ENCODE assay signal across 28 cellular contexts in genomic region chr2:117930775-117931174, GRCh38.
"Had no signal": no experiment of that assay in that cellular context is flagged by ENCODE, and none has a peak within 500 bp of the region (broad histone marks: within the 10 kb centered on the region; RNA-seq: fewer than 3 reads in every experiment).

No MANE protein-coding gene starts in this region.

- H3K4me1 Mint-ChIP-seq: activated CD4-positive, alpha-beta memory T cell treated with anti-CD3 and anti-CD28 coated beads, Interleukin-2, amount 10 ng/mL, durations not matched to agents 7 days and 5 days; activated CD4-positive, alpha-beta T cell treated with anti-CD3 and anti-CD28 coated beads for 36 hours; activated CD4-positive, alpha-beta T cell treated with anti-CD3 and anti-CD28 coated beads, Interleukin-2, amount 10 ng/mL, durations not matched to agents 7 days and 5 days; activated naive CD4-positive, alpha-beta T cell treated with anti-CD3 and anti-CD28 coated beads, Interleukin-2, amount 10 ng/mL, durations not matched to agents 7 days and 5 days had no signal

- ATAC-seq: activated CD4-positive, alpha-beta T cell treated with anti-CD3 and anti-CD28 coated beads for 36 hours; activated naive CD4-positive, alpha-beta T cell treated with anti-CD3 and anti-CD28 coated beads, Interleukin-2, amount 50 U/mL, for 72 hours; activated naive CD8-positive, alpha-beta T cell treated with anti-CD3 and anti-CD28 coated beads, Interleukin-2, amount 50 U/mL, for 24 hours; activated T-cell treated with anti-CD3 and anti-CD28 coated beads, Interleukin-2, amount 50 U/mL, for 72 hours; body of pancreas; esophagus mucosa; foreskin keratinocyte; gastrocnemius medialis had no signal

- H3K27me3 Mint-ChIP-seq: activated CD4-positive, alpha-beta memory T cell treated with anti-CD3 and anti-CD28 coated beads, Interleukin-2, amount 10 ng/mL, durations not matched to agents 7 days and 5 days; activated CD4-positive, alpha-beta T cell treated with anti-CD3 and anti-CD28 coated beads for 36 hours; activated CD4-positive, alpha-beta T cell treated with anti-CD3 and anti-CD28 coated beads, Interleukin-2, amount 10 ng/mL, durations not matched to agents 7 days and 5 days; activated naive CD4-positive, alpha-beta T cell treated with anti-CD3 and anti-CD28 coated beads, Interleukin-2, amount 10 ng/mL, durations not matched to agents 7 days and 5 days; activated naive CD8-positive, alpha-beta T cell treated with anti-CD3 and anti-CD28 coated beads, Interleukin-2, amount 50 U/mL, for 24 hours; activated T-cell treated with anti-CD3 and anti-CD28 coated beads, Interleukin-2, amount 50 U/mL, for 24 hours had no signal

- H3K4me1 ChIP-seq: adrenal gland, body of pancreas, foreskin keratinocyte had no signal

- H3K27ac ChIP-seq: adrenal gland, body of pancreas, foreskin keratinocyte, gastrocnemius medialis had no signal

- H3K9me3 ChIP-seq: adrenal gland, body of pancreas, gastrocnemius medialis had no signal

- H3K4me3 Mint-ChIP-seq: activated CD4-positive, alpha-beta memory T cell treated with anti-CD3 and anti-CD28 coated beads, Interleukin-2, amount 10 ng/mL, durations not matched to agents 7 days and 5 days; activated CD4-positive, alpha-beta T cell treated with anti-CD3 and anti-CD28 coated beads for 36 hours; activated CD4-positive, alpha-beta T cell treated with anti-CD3 and anti-CD28 coated beads, Interleukin-2, amount 10 ng/mL, durations not matched to agents 7 days and 5 days; activated naive CD4-positive, alpha-beta T cell treated with anti-CD3 and anti-CD28 coated beads, Interleukin-2, amount 10 ng/mL, durations not matched to agents 7 days and 5 days; activated naive CD8-positive, alpha-beta T cell treated with anti-CD3 and anti-CD28 coated beads, Interleukin-2, amount 50 U/mL, for 24 hours; activated T-cell treated with anti-CD3 and anti-CD28 coated beads, Interleukin-2, amount 50 U/mL, for 24 hours; activated T-cell treated with anti-CD3 and anti-CD28 coated beads, Interleukin-2, amount 50 U/mL, for 72 hours; endodermal cell had no signal

- H3K4me3 ChIP-seq: adrenal gland, body of pancreas, gastrocnemius medialis had no signal

- DNase-seq: activated CD4-positive, alpha-beta memory T cell treated with anti-CD3 and anti-CD28 coated beads, Interleukin-2, amount 10 ng/mL, durations not matched to agents 7 days and 5 days; activated CD4-positive, alpha-beta T cell treated with anti-CD3 and anti-CD28 coated beads for 36 hours; activated CD4-positive, alpha-beta T cell treated with anti-CD3 and anti-CD28 coated beads, Interleukin-2, amount 10 ng/mL, durations not matched to agents 7 days and 5 days; activated CD4-positive, alpha-beta T cell treated with anti-CD3 and anti-CD28 coated beads, Interleukin-2, amount 50 U/mL, for 4 hours; activated CD4-positive, CD25-positive, alpha-beta regulatory T cell; activated CD4-positive, CD25-positive, alpha-beta regulatory T cell treated with anti-CD3 and anti-CD28 coated beads, Interleukin-2, amount 50 U/mL, for 72 hours; activated CD8-positive, alpha-beta memory T cell treated with anti-CD3 and anti-CD28 coated beads, Interleukin-2, amount 50 U/mL, for 48 hours; activated gamma-delta T cell; activated naive CD4-positive, alpha-beta T cell; activated naive CD4-positive, alpha-beta T cell treated with anti-CD3 and anti-CD28 coated beads, Interleukin-2, amount 10 ng/mL, durations not matched to agents 7 days and 5 days; activated naive CD8-positive, alpha-beta T cell treated with anti-CD3 and anti-CD28 coated beads, Interleukin-2, amount 50 U/mL, for 24 hours; activated T-cell treated with anti-CD3 and anti-CD28 coated beads for 4 hours; activated T-cell treated with anti-CD3 and anti-CD28 coated beads, Interleukin-2, amount 50 U/mL, for 24 hours; activated T-cell treated with anti-CD3 and anti-CD28 coated beads, Interleukin-2, amount 50 U/mL, for 72 hours; adrenal gland; amygdala; aorta; body of pancreas; caudate nucleus; cortex of kidney; effector CD8-positive, alpha-beta T cell; endodermal cell; foreskin keratinocyte; gastrocnemius medialis; glutamatergic neuron; T-helper 2 cell had no signal

- H3K27ac Mint-ChIP-seq: activated CD4-positive, alpha-beta memory T cell treated with anti-CD3 and anti-CD28 coated beads, Interleukin-2, amount 10 ng/mL, durations not matched to agents 7 days and 5 days; activated CD4-positive, alpha-beta T cell treated with anti-CD3 and anti-CD28 coated beads for 36 hours; activated CD4-positive, alpha-beta T cell treated with anti-CD3 and anti-CD28 coated beads, Interleukin-2, amount 10 ng/mL, durations not matched to agents 7 days and 5 days; activated naive CD4-positive, alpha-beta T cell treated with anti-CD3 and anti-CD28 coated beads, Interleukin-2, amount 10 ng/mL, durations not matched to agents 7 days and 5 days; activated naive CD4-positive, alpha-beta T cell treated with anti-CD3 and anti-CD28 coated beads, Interleukin-2, amount 50 U/mL, for 72 hours; activated naive CD8-positive, alpha-beta T cell treated with anti-CD3 and anti-CD28 coated beads, Interleukin-2, amount 50 U/mL, for 24 hours; activated T-cell treated with anti-CD3 and anti-CD28 coated beads, Interleukin-2, amount 50 U/mL, for 24 hours; activated T-cell treated with anti-CD3 and anti-CD28 coated beads, Interleukin-2, amount 50 U/mL, for 72 hours; endodermal cell had no signal

- H3K9me3 Mint-ChIP-seq: activated CD4-positive, alpha-beta memory T cell treated with anti-CD3 and anti-CD28 coated beads, Interleukin-2, amount 10 ng/mL, durations not matched to agents 7 days and 5 days; activated T-cell treated with anti-CD3 and anti-CD28 coated beads, Interleukin-2, amount 50 U/mL, for 72 hours had no signal

- H3K27me3 ChIP-seq: adrenal gland, body of pancreas, foreskin keratinocyte, gastrocnemius medialis had no signal
